Comparison of ENCODE assay signal across 12 cellular contexts in the genomic region with DNA sequence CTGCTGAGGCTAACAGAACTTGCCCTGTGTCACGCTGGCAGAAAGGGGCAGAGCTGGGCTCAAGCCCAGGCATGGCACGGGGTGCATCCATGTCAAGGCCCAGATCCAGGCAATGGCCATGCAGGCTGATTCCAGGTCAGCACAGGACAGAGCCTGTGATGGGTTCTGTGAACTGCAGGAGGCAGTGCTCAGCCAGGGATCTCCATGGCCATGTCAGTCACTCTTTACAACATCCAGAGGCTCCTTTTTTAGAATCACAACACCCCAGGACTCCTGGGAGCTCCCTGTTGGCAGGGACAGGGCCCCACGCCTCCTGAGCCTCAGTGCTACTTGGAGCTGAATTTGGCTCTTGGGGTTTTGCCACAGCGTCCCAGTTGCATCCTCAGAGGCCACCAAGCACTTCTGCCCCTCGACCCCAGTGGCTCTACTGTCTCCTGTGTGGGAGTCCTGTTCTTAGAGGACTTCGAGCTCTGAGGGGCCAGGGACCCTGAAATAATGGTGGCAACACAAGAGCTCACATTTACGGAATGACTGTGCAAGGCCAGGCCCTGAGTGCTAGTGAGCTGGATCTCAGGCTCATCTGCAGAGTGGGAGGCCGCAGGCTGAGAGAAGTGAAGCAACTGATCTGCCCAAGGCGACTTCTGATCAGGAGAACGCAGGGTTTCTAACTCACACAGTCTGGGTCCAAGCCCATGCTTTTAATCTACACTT.
DNase-seq lines count a peak whose midpoint lies in the region; ATAC-seq, FAIRE-seq and TF ChIP-seq lines count a peak whose summit lies in the region.
"Had no signal": no experiment of that assay in that cellular context is flagged by ENCODE, and none has a peak within 500 bp of the region (broad histone marks: within the 10 kb centered on the region; RNA-seq: fewer than 3 reads in every experiment).

No MANE protein-coding gene starts in this region.

- TF ChIP-seq CTCF in bronchial epithelial cell (IDR thresholded peaks at IDR 0.05; ENCODE audit: insufficient read depth, low read length, severe bottlenecking) (peak; percentile 43), thoracic aorta (IDR thresholded peaks at IDR 0.05) (peak; percentile 65)

- H3K9me3 ChIP-seq in thoracic aorta: no peaks in the 10 kb centered on the region

- ATAC-seq in thoracic aorta (ENCODE audit: insufficient number of reproducible peaks, low FRiP score, low read depth) (peak; percentile 33), GM19467 (IDR thresholded peaks at IDR 0.05; ENCODE audit: unreplicated experiment) (no peak), GM18858 (IDR thresholded peaks at IDR 0.05; ENCODE audit: unreplicated experiment) (no peak), GM18867 (IDR thresholded peaks at IDR 0.05; ENCODE audit: unreplicated experiment) (no peak)
- ATAC-seq: activated T-helper 17 cell treated with anti-CD3 and anti-CD28 coated beads, Interleukin-2, amount 50 U/mL, for 72 hours had no signal

- H3K4me1 ChIP-seq in thoracic aorta (ENCODE audit: control insufficient read depth in 1 of 2, low read depth in 2 of 2): peaks cover 29 to 59% of the 10 kb centered on the region in 2 donors

- H3K27ac ChIP-seq in thoracic aorta: peak overlapping the region; percentile 39 to 62

- FAIRE-seq in bronchial epithelial cell (lab: Jason Lieb, UNC): no peak
- FAIRE-seq: A204.1, G401.6 had no signal

- H3K4me3 ChIP-seq in bronchial epithelial cell (ENCODE audit: low read depth, low read length): no peak overlapping the region
- no peak overlapping the region for H3K4me3 ChIP-seq in thoracic aorta

- DNase-seq in DMS53 (lab: John Stamatoyannopoulos, UW) (peak; percentile 76), DMS53 treated with DMSO at 0.1 percent for 48 hours (lab: John Stamatoyannopoulos, UW; ENCODE audit: unreplicated experiment) (no peak), bronchial epithelial cell (ENCODE audit: low read depth) (no peak), islet precursor cell (peak; percentile 64), thoracic aorta (ENCODE audit: low spot score) (no peak)
- DNase-seq: effector memory CD4-positive, alpha-beta T cell had no signal

- H3K27me3 ChIP-seq in bronchial epithelial cell (ENCODE audit: control insufficient read depth, insufficient read depth, low read length) (no peaks in the 10 kb centered on the region), thoracic aorta (replicated peaks; ENCODE audit: insufficient read depth) (no peaks in the 10 kb centered on the region)

- H3K36me3 ChIP-seq in bronchial epithelial cell (ENCODE audit: control insufficient read depth, insufficient read depth, low read length) (no peaks in the 10 kb centered on the region), thoracic aorta (no peaks in the 10 kb centered on the region)

Comparison
In these comparisons a context has a peak if more than half of its experiments do, and no peak if none do; other contexts are left out.
1. DNase-seq: peak in DMS53 (single experiment) and islet precursor cell (single experiment); none in DMS53 treated with DMSO at 0.1 percent for 48 hours (single experiment), bronchial epithelial cell (single experiment) and thoracic aorta (single experiment).